ENCODE assay signal across 24 cellular contexts in the genomic region with DNA sequence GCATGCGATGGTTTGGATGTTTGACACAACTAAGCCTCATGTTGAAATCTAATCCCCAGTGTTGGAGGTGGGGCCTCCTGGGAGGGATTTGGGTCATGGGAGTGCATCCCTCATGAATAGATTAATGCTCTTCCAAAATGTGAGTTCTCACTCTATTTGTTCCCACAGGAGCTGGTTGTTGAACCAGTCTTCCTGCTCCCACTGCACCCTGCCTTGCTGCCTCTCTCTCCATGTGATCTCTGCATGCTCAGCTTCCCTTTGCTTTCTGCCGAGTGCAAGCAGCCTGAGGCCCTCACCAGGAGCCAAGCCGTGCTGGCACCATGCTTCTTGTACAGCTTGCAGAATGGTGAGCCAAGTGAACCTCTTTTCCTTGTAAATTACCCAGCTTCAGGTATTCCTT.
DNase-seq lines count a peak whose midpoint lies in the region; ATAC-seq and TF ChIP-seq lines count a peak whose summit lies in the region.
"Had no signal": no experiment of that assay in that cellular context is flagged by ENCODE, and none has a peak within 500 bp of the region (broad histone marks: within the 10 kb centered on the region; RNA-seq: fewer than 3 reads in every experiment).

No MANE protein-coding gene starts in this region.

- TF ChIP-seq POLR2A in vagina (IDR thresholded peaks at IDR 0.05) = no peak

- H3K4me1 Mint-ChIP-seq in mesothelial cell of epicardium = peaks cover 69% of the 10 kb centered on the region

- peaks cover 4% of the 10 kb centered on the region for H3K9me3 Mint-ChIP-seq in mesothelial cell of epicardium

- no peak for ATAC-seq in HG02852 (IDR thresholded peaks at IDR 0.05; ENCODE audit: unreplicated experiment)
- ATAC-seq: GM12878, HCT116 had no signal

- intact Hi-C loops in vagina (cut with DNase I) = no loop called here

- H3K9ac ChIP-seq in SK-N-MC (ENCODE audit: insufficient read length) = no peak overlapping the region
- H3K9ac ChIP-seq: GM23248 had no signal

- H3K4me3 ChIP-seq in SK-N-MC (peak overlapping the region; percentile 52; the same call in 1 of the 2 replicates), vagina (no peak overlapping the region)
- H3K4me3 ChIP-seq: GM12878, GM23248, PC-9, SJCRH30 had no signal

- H3K36me3 Mint-ChIP-seq in mesothelial cell of epicardium = peaks cover 6% of the 10 kb centered on the region
- H3K36me3 Mint-ChIP-seq: CD4-positive, CD25-positive, alpha-beta regulatory T cell had no signal

- H3K36me3 ChIP-seq in SK-N-MC (ENCODE audit: insufficient read depth, low read length) = no peaks in the 10 kb centered on the region
- H3K36me3 ChIP-seq in vagina = no peaks in the 10 kb centered on the region
- H3K36me3 ChIP-seq: SJCRH30 had no signal

- peak overlapping the region; percentile 83 for H3K27ac ChIP-seq in SK-N-MC
- H3K27ac ChIP-seq in vagina = no peak overlapping the region
- H3K27ac ChIP-seq: GM23248, PC-9, SJCRH30 had no signal

- no peak for TF ChIP-seq CTCF in mesothelial cell of epicardium (IDR thresholded peaks at IDR 0.05; ENCODE audit: unreplicated experiment)
- TF ChIP-seq CTCF in vagina (IDR thresholded peaks at IDR 0.05) = no peak

- peaks cover 37% of the 10 kb centered on the region for H3K4me1 ChIP-seq in vagina

- H3K9me3 ChIP-seq in SK-N-MC (ENCODE audit: low read depth, low read length) (peaks cover 7% of the 10 kb centered on the region; the same call in 1 of the 2 replicates), vagina (no peaks in the 10 kb centered on the region)
- H3K9me3 ChIP-seq: SJCRH30 had no signal

- DNase-seq in NCI-H524 (lab: John Stamatoyannopoulos, UW) (peak; percentile 5 to 33), NCI-H524 treated with DMSO at 0.1 percent for 48 hours (lab: John Stamatoyannopoulos, UW) (no peak), SK-N-MC (ENCODE audit: low read depth, low spot score) (peak; percentile 39), mesothelial cell of epicardium (ENCODE audit: low spot score in 2 of 2, unreplicated experiment in 2 of 2) (no peak), vagina (ENCODE audit: extremely low spot score in 2 of 2) (peak; percentile 79 to 82), D341Med (ENCODE audit: low spot score) (no peak), NOMO-1 treated with dmso at 0.1 percent for 144 hours (lab: John Stamatoyannopoulos, UW; ENCODE audit: unreplicated experiment) (no peak)
- DNase-seq: 8988T; CD4-positive, CD25-positive, alpha-beta regulatory T cell; COR-L47; DMS153; GF-D8; GM23248; KG1; NCI-H1105 treated with DMSO at 0.1 percent for 48 hours; NCI-H187; NCI-H2171; NCI-H774; PC-9; SJCRH30 had no signal

- H3K4me3 Mint-ChIP-seq in mesothelial cell of epicardium = no peak overlapping the region
- H3K4me3 Mint-ChIP-seq: B cell; CD4-positive, CD25-positive, alpha-beta regulatory T cell had no signal

- no peaks in the 10 kb centered on the region for H3K27me3 Mint-ChIP-seq in mesothelial cell of epicardium (ENCODE audit: low read depth)
- H3K27me3 Mint-ChIP-seq: B cell; CD4-positive, CD25-positive, alpha-beta regulatory T cell had no signal

- no peaks in the 10 kb centered on the region for H3K27me3 ChIP-seq in vagina
- H3K27me3 ChIP-seq: SJCRH30 had no signal

- H3K27ac Mint-ChIP-seq in mesothelial cell of epicardium = peak overlapping the region; percentile 14
- H3K27ac Mint-ChIP-seq: B cell; CD4-positive, CD25-positive, alpha-beta regulatory T cell had no signal

Comparison
In these comparisons a context has a peak if more than half of its experiments do, and no peak if none do; other contexts are left out.
1. DNase-seq: peak in NCI-H524 (2 of 2), SK-N-MC (single experiment) and vagina (2 of 2); none in NCI-H524 treated with DMSO at 0.1 percent for 48 hours (single experiment), mesothelial cell of epicardium (0 of 2), D341Med (single experiment) and NOMO-1 treated with dmso at 0.1 percent for 144 hours (single experiment).